20 cellular contexts compared by ENCODE assay signal in genomic region chr21:45940621-45941337, GRCh38. TPM values are rescaled to one million over a fixed set of nuclear protein-coding genes. Genes with fewer than 3 reads are reported as not detected.
"Had no signal": no experiment of that assay in that cellular context is flagged by ENCODE, and none has a peak within 500 bp of the region (broad histone marks: within the 10 kb centered on the region; RNA-seq: fewer than 3 reads in every experiment).

No MANE protein-coding gene starts in this region.

- H3K27ac ChIP-seq: esophagus muscularis mucosa, foreskin keratinocyte, heart left ventricle, right lobe of liver, skin epidermis, suprapubic skin, tibial artery had no signal

- DNase-seq: activated CD4-positive, alpha-beta T cell treated with anti-CD3 and anti-CD28 coated beads for 36 hours; activated CD4-positive, CD25-positive, alpha-beta regulatory T cell; activated CD8-positive, alpha-beta T cell treated with anti-CD3 and anti-CD28 coated beads, Interleukin-2, amount 10 ng/mL, durations not matched to agents 7 days and 5 days; activated naive CD4-positive, alpha-beta T cell; activated T-cell treated with anti-CD3 and anti-CD28 coated beads for 4 hours; activated T-cell treated with anti-CD3 and anti-CD28 coated beads, Interleukin-2, amount 50 U/mL, for 72 hours; anterior cingulate cortex; endodermal cell; foreskin keratinocyte; hypothalamus; kidney glomerular epithelial cell; mucosa of descending colon; right lobe of liver; stimulated activated CD4-positive, alpha-beta T cell treated with anti-CD3 and anti-CD28 coated beads, Interleukin-4, amount 100 ng/mL, for 24 hours; tibial artery had no signal

- H3K4me1 ChIP-seq: esophagus muscularis mucosa, foreskin keratinocyte, heart left ventricle, right lobe of liver, suprapubic skin, tibial artery had no signal

- H3K36me3 ChIP-seq: heart left ventricle, right lobe of liver, suprapubic skin had no signal

- H3K27me3 ChIP-seq: esophagus muscularis mucosa, foreskin keratinocyte, heart left ventricle, right lobe of liver, suprapubic skin, tibial artery had no signal

- H3K9me3 ChIP-seq: mucosa of descending colon, right lobe of liver, suprapubic skin had no signal

- H3K4me3 ChIP-seq: esophagus muscularis mucosa, heart left ventricle, mucosa of descending colon, right lobe of liver, skin epidermis, suprapubic skin, tibial artery had no signal

RNA-seq across cellular contexts. Expression of gene COL6A1, which starts 40.8 kb away (rescaled TPM):
- total RNA-seq: natural killer cell treated with Interleukin-12 subunit alpha and Interleukin-12 subunit beta and Interleukin-15 and Interleukin-18, amount 100 ng/mL, for 72 hours had no signal
